In the genomic region with DNA sequence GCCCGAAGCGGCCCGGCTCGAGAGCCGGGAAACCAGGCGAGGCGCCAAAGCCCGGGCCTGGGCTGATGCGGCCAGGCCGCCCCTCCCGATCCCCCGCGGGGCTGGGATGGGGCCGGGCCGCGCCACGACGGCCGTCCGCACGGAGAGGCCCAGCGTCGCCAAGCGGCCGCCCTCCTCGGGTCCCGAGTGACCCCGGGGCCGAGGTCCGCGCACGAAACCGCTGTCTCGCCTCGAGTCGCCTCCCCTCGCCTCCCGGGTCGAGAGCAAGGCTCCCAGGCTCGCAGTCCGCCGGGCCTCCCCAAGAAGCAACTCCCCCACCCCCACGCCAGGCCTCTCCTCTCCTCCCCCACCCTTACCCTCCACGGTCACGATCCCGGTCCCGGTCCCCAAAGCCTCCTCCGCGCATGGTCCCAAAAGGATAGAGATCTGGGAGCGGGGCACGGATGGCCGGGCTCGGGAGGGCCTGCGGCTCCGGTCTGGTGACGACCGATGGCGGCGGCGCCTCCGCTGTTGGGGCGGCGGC, we compare ENCODE assay signal across 8 cellular contexts. TPM values are rescaled to one million over a fixed set of nuclear protein-coding genes. Genes with fewer than 3 reads are reported as not detected.
DNase-seq lines count a peak whose midpoint lies in the region; ATAC-seq and TF ChIP-seq lines count a peak whose summit lies in the region.

No MANE protein-coding gene starts in this region.

- H3K9ac ChIP-seq in neural progenitor cell: peak overlapping the region; percentile 100

- peaks cover 24% of the 10 kb centered on the region for H3K4me1 ChIP-seq in neural progenitor cell

- H3K4me3 Mint-ChIP-seq in neural progenitor cell: peak overlapping the region; percentile 99

- peaks cover 31% of the 10 kb centered on the region for H3K36me3 Mint-ChIP-seq in neural progenitor cell

- TF ChIP-seq CTCF in foreskin fibroblast (IDR thresholded peaks at IDR 0.05; ENCODE audit: low read depth, low read length) (no peak), neural progenitor cell (IDR thresholded peaks at IDR 0.05) (no peak)

- peaks cover 55% of the 10 kb centered on the region for H3K79me2 ChIP-seq in neural progenitor cell (ENCODE audit: low read depth)

- H3K9me3 ChIP-seq in neural progenitor cell (ENCODE audit: low read depth): no peaks in the 10 kb centered on the region

- H3K27ac Mint-ChIP-seq in neural progenitor cell: peak overlapping the region; percentile 100

- H3K4me2 ChIP-seq in neural progenitor cell: peak overlapping the region; percentile 98

- peaks cover 39% of the 10 kb centered on the region for H3F3A ChIP-seq in neural progenitor cell (ENCODE audit: low read depth)

- peak overlapping the region; percentile 99 for H3K27ac ChIP-seq in neural progenitor cell
- H3K27ac ChIP-seq in substantia nigra (ENCODE audit: low read depth, low read length, poor library complexity, severe bottlenecking): peak overlapping the region; percentile 100

- H3K9me3 Mint-ChIP-seq in neural progenitor cell: no peaks in the 10 kb centered on the region

- no peaks in the 10 kb centered on the region for H3K27me3 ChIP-seq in neural progenitor cell

- DNase-seq in NCI-H2227 (lab: John Stamatoyannopoulos, UW; ENCODE audit: unreplicated experiment) (peak; percentile 50), NCI-H2227 treated with DMSO at 0.1 percent for 48 hours (lab: John Stamatoyannopoulos, UW) (no peak), NCI-H446 (lab: John Stamatoyannopoulos, UW) (peak; percentile 44 to 62), foreskin fibroblast (peak; percentile 53 to 84), neural progenitor cell (ENCODE audit: low spot score) (peak; percentile 83), substantia nigra (lab: John Stamatoyannopoulos, UW) (peak in 47 of 49 donors; percentile 20 to 98 (median 79))
- peak; percentile 87 for DNase-seq in activated effector memory CD4-positive, alpha-beta T cell treated with anti-CD3 and anti-CD28 coated beads, Interleukin-2, amount 50 U/mL, for 16 hours

- H3K36me3 ChIP-seq in neural progenitor cell: peaks cover 25% of the 10 kb centered on the region

- peaks cover 48% of the 10 kb centered on the region for H4K20me1 ChIP-seq in neural progenitor cell (ENCODE audit: low read depth)

- ATAC-seq in HG02678 (IDR thresholded peaks at IDR 0.05; ENCODE audit: unreplicated experiment): peak; percentile 20

- H3K4me1 Mint-ChIP-seq in neural progenitor cell: peaks cover 41% of the 10 kb centered on the region

- peak overlapping the region; percentile 80 for H2AFZ ChIP-seq in neural progenitor cell (replicated peaks)

- H3K27me3 Mint-ChIP-seq in neural progenitor cell (ENCODE audit: insufficient read depth, low read depth): peaks cover 11% of the 10 kb centered on the region

- peak overlapping the region; percentile 87 to 98 for H3K4me3 ChIP-seq in foreskin fibroblast (ENCODE audit: low read depth in 1 of 2, low read length in 2 of 2)
- peak overlapping the region; percentile 94 for H3K4me3 ChIP-seq in neural progenitor cell

RNA-seq across cellular contexts. Expression of a gene that starts 0.5 kb away (rescaled TPM):
- total RNA-seq in neural progenitor cell (ENCODE audit: low replicate concordance): 621 and 672 TPM in 2 replicates

RNA-seq across cellular contexts. Expression of a gene that starts 37.8 kb away (rescaled TPM):
- 3.4 and 4.6 TPM in 2 replicates for total RNA-seq in neural progenitor cell (ENCODE audit: low replicate concordance)

RNA-seq across cellular contexts. Expression of a gene that starts 50.7 kb away (rescaled TPM):
- 0.82 and 4.6 TPM in 2 replicates for total RNA-seq in neural progenitor cell (ENCODE audit: low replicate concordance)
